ENCODE assay signal across 9 cellular contexts in the genomic region with DNA sequence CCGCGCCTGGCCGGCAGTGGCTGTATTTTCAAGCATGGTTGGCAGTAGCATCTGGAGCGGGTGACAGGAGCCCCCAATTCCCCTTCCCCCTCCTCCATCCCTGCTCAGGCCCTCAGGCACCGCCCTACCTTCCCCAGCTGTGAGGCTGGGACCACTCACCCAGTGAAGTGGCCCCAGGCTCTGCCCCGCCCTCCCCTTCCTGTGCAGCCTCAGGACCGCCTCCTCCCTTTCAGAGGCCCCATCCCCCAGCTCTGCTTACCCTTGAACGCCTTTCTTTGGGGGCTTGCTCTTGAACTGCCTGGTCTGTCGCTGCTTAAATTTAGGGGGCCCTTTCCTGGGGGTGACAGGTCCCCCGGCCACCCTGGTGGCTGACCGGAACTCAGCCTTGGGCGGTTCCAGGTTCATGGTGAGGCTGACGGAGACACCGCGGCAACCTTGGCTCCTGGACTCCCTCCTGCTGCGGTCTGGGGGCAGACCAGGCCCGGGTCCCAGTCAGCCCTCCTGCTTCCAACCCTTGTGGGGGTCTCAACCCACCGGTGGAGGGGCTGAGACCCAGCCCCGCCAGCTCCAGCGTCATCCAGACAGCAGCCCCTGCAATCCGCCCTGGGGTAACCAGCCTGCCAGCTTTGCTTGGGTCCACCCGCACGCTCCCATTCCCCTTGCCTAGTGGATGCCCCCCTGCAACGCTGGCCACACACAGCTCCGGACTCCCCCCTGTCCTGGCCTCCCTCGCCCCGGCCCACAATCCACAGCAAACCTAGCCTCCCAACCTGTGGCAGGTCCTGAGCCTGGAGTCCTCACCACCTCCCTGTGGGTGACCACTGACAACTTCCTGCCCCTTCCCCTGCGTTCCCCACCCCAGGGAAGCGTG. TPM values are rescaled to one million over a fixed set of nuclear protein-coding genes. Genes with fewer than 3 reads are reported as not detected.
DNase-seq lines count a peak whose midpoint lies in the region; ATAC-seq, FAIRE-seq and TF ChIP-seq lines count a peak whose summit lies in the region.
"Had no signal": no experiment of that assay in that cellular context is flagged by ENCODE, and none has a peak within 500 bp of the region (broad histone marks: within the 10 kb centered on the region; RNA-seq: fewer than 3 reads in every experiment).

No MANE protein-coding gene starts in this region.

- H3K9ac ChIP-seq in astrocyte (ENCODE audit: low read length) = no peak overlapping the region

- no peaks in the 10 kb centered on the region for H3K79me2 ChIP-seq in astrocyte (ENCODE audit: insufficient read depth, low read length)

- peak overlapping the region; percentile 41 for H2AFZ ChIP-seq in astrocyte (ENCODE audit: low read depth, low read length)

- BruUV-seq in Caco-2 (replicated peaks; lab: Mats Ljungman, UMichigan) = no TSS peak

- POLR2A ChIA-PET in CD4-positive, alpha-beta T cell (lab: Charles Lee) = no interaction called here
- POLR2A ChIA-PET in Caco-2 (lab: Charles Lee) = no interaction called here

- peak overlapping the region; percentile 57 for H3K4me3 Mint-ChIP-seq in CD4-positive, alpha-beta T cell
- H3K4me3 Mint-ChIP-seq in astrocyte (ENCODE audit: unreplicated experiment) (no peak overlapping the region), mesothelial cell of epicardium (peak overlapping the region; percentile 28), Caco-2 (ENCODE audit: unreplicated experiment) (no peak overlapping the region)

- no peak for DNase-seq in CD4-positive, alpha-beta T cell
- DNase-seq in H7 (peak; percentile 94), astrocyte (ENCODE audit: low read depth) (no peak), mesothelial cell of epicardium (ENCODE audit: low spot score in 2 of 2, unreplicated experiment in 2 of 2) (no peak), DMS53 treated with DMSO at 0.1 percent for 48 hours (lab: John Stamatoyannopoulos, UW; ENCODE audit: unreplicated experiment) (no peak), Caco-2 (no peak), SK-N-DZ (ENCODE audit: low spot score) (no peak), adrenal gland (no peak)

- no peak overlapping the region for H3K27ac Mint-ChIP-seq in CD4-positive, alpha-beta T cell
- H3K27ac Mint-ChIP-seq in astrocyte (ENCODE audit: unreplicated experiment) = no peak overlapping the region
- H3K27ac Mint-ChIP-seq in mesothelial cell of epicardium = peak overlapping the region; percentile 59
- H3K27ac Mint-ChIP-seq in Caco-2 (ENCODE audit: unreplicated experiment) = no peak overlapping the region

- H3K4me2 ChIP-seq in astrocyte (ENCODE audit: low read length) = peak overlapping the region; percentile 13

- no peak for FAIRE-seq in astrocyte (lab: Jason Lieb, UNC)

- ATAC-seq in CD4-positive, alpha-beta T cell (ENCODE audit: poor library complexity) = peak; percentile 57

- CTCF ChIA-PET in CD4-positive, alpha-beta T cell (lab: Charles Lee) = no interaction called here
- CTCF ChIA-PET in Caco-2 (lab: Charles Lee) = no interaction called here

- H3K27me3 ChIP-seq in CD4-positive, alpha-beta T cell (ENCODE audit: control insufficient read depth, insufficient read depth, low read length) = peaks cover 22% of the 10 kb centered on the region
- H3K27me3 ChIP-seq in H7 (ENCODE audit: control insufficient read depth, insufficient read depth, low read length) (peaks cover 9% of the 10 kb centered on the region), astrocyte (ENCODE audit: insufficient read depth, low read length) (peaks cover 9% of the 10 kb centered on the region), Caco-2 (replicated peaks; ENCODE audit: control insufficient read depth, insufficient read depth, low read length) (no peaks in the 10 kb centered on the region), adrenal gland (peaks cover 22% of the 10 kb centered on the region)

- no peak for TF ChIP-seq CTCF in CD4-positive, alpha-beta T cell (IDR thresholded peaks at IDR 0.05)
- TF ChIP-seq CTCF in astrocyte (IDR thresholded peaks at IDR 0.05; ENCODE audit: insufficient read depth, low read depth, low read length) (no peak), mesothelial cell of epicardium (IDR thresholded peaks at IDR 0.05; ENCODE audit: unreplicated experiment) (no peak), Caco-2 (IDR thresholded peaks at IDR 0.05; ENCODE audit: insufficient read depth in 1 of 2, low read depth in 1 of 2, low read length in 1 of 2, severe bottlenecking in 1 of 2, unreplicated experiment in 1 of 2) (no peak), adrenal gland (IDR thresholded peaks at IDR 0.05) (no peak)

- H4K20me1 ChIP-seq in astrocyte (ENCODE audit: insufficient read depth, low read length) = no peaks in the 10 kb centered on the region

- H3K4me1 Mint-ChIP-seq in CD4-positive, alpha-beta T cell (ENCODE audit: low read depth) = peaks cover 14% of the 10 kb centered on the region
- H3K4me1 Mint-ChIP-seq in astrocyte (ENCODE audit: low read depth, unreplicated experiment) (no peaks in the 10 kb centered on the region), mesothelial cell of epicardium (peaks cover 12% of the 10 kb centered on the region), Caco-2 (ENCODE audit: low read depth, unreplicated experiment) (peaks cover 6% of the 10 kb centered on the region)

- H3K4me1 ChIP-seq in astrocyte (ENCODE audit: insufficient read depth, low read length) = peaks cover 8% of the 10 kb centered on the region
- no peaks in the 10 kb centered on the region for H3K4me1 ChIP-seq in Caco-2
- H3K4me1 ChIP-seq in adrenal gland (replicated peaks in 1 of 2) = no peaks in the 10 kb centered on the region
- H3K4me1 ChIP-seq: tibial nerve had no signal

- H3K9me3 Mint-ChIP-seq in CD4-positive, alpha-beta T cell = no peaks in the 10 kb centered on the region
- no peaks in the 10 kb centered on the region for H3K9me3 Mint-ChIP-seq in astrocyte (ENCODE audit: unreplicated experiment)
- no peaks in the 10 kb centered on the region for H3K9me3 Mint-ChIP-seq in mesothelial cell of epicardium
- no peaks in the 10 kb centered on the region for H3K9me3 Mint-ChIP-seq in Caco-2 (ENCODE audit: unreplicated experiment)

- H3K4me3 ChIP-seq in H7 (ENCODE audit: insufficient read depth, low read depth, low read length) (peak overlapping the region; percentile 25), astrocyte (ENCODE audit: insufficient read depth, low read depth, low read length) (no peak overlapping the region), Caco-2 (ENCODE audit: low read depth, low read length) (no peak overlapping the region), adrenal gland (no peak overlapping the region)

- H3K9me3 ChIP-seq in CD4-positive, alpha-beta T cell (ENCODE audit: control insufficient read depth, low read length) = no peaks in the 10 kb centered on the region
- H3K9me3 ChIP-seq in astrocyte (ENCODE audit: insufficient read depth, low read depth, low read length) (peaks cover 7% of the 10 kb centered on the region), Caco-2 (peaks cover 10% of the 10 kb centered on the region), adrenal gland (replicated peaks in 1 of 3) (no peaks in the 10 kb centered on the region)

- H3K27ac ChIP-seq in CD4-positive, alpha-beta T cell (ENCODE audit: low read depth, low read length) = no peak overlapping the region
- H3K27ac ChIP-seq in astrocyte (ENCODE audit: low read depth, low read length) (no peak overlapping the region), adrenal gland (no peak overlapping the region)
- H3K27ac ChIP-seq: tibial nerve had no signal

- TF ChIP-seq POLR2A in adrenal gland (IDR thresholded peaks at IDR 0.05) = no peak

- 41 to 57% (median 50%) methylated on average over 8 to 29 of the region's 29 CpGs for WGBS in adrenal gland, 4 donors

- peaks cover 27% of the 10 kb centered on the region for H3K27me3 Mint-ChIP-seq in CD4-positive, alpha-beta T cell
- H3K27me3 Mint-ChIP-seq in astrocyte (ENCODE audit: low read depth, unreplicated experiment) = peaks cover 5% of the 10 kb centered on the region
- no peaks in the 10 kb centered on the region for H3K27me3 Mint-ChIP-seq in mesothelial cell of epicardium (ENCODE audit: low read depth)
- H3K27me3 Mint-ChIP-seq in Caco-2 (ENCODE audit: insufficient read depth, unreplicated experiment) = no peaks in the 10 kb centered on the region

- H3K36me3 ChIP-seq in H7 (replicated peaks; ENCODE audit: control insufficient read depth, insufficient read depth, low read length) (no peaks in the 10 kb centered on the region), astrocyte (ENCODE audit: insufficient read depth, low read length) (no peaks in the 10 kb centered on the region), Caco-2 (ENCODE audit: control insufficient read depth, insufficient read depth, low read length) (no peaks in the 10 kb centered on the region), adrenal gland (replicated peaks in 1 of 2) (no peaks in the 10 kb centered on the region)
- H3K36me3 ChIP-seq: tibial nerve had no signal

- intact Hi-C loops in CD4-positive, alpha-beta T cell (cut with DNase I, micrococcal nuclease) = no loop called here
- intact Hi-C loops in Caco-2 (cut with micrococcal nuclease; ENCODE audit: unreplicated experiment) = no loop called here
- intact Hi-C loops in adrenal gland (cut with DNase I) = no loop called here

- H3K36me3 Mint-ChIP-seq in CD4-positive, alpha-beta T cell (ENCODE audit: low read depth) = no peaks in the 10 kb centered on the region
- H3K36me3 Mint-ChIP-seq in astrocyte (ENCODE audit: low read depth, unreplicated experiment) (no peaks in the 10 kb centered on the region), mesothelial cell of epicardium (no peaks in the 10 kb centered on the region), Caco-2 (ENCODE audit: insufficient read depth, unreplicated experiment) (no peaks in the 10 kb centered on the region)

RNA-seq across cellular contexts. Expression of gene PDE6G, which starts 3.2 kb away (rescaled TPM):
- under 1 TPM; 0.49 to 0.92 TPM for total RNA-seq in CD4-positive, alpha-beta T cell
- total RNA-seq in H7 (2014; rRNA removed; shearing (Covaris generic)) = 19.0 and 22.7 TPM in 2 replicates
- total RNA-seq in astrocyte = not detected in 2 replicates
- total RNA-seq in mesothelial cell of epicardium = 0.59 to 1.4 TPM (median 1.00 TPM) in 3 replicates
- total RNA-seq in Caco-2 (2022) = not detected in 2 replicates
- polyA plus RNA-seq in SK-N-DZ (2014; cell fraction: cytosol; rRNA removed) = 0.48 and 1.2 TPM in 2 replicates
- not detected in 2 replicates for polyA plus RNA-seq in SK-N-DZ (2014; cell fraction: nucleus; rRNA removed)
- 1 to 10 TPM in 4 of 8 donors, under 1 TPM in 1, not detected in 3; 0.35 to 2.3 (median 1.6) TPM for total RNA-seq in adrenal gland
- 1 to 10 TPM; 1.2 to 5.9 (median 2.6) TPM for polyA plus RNA-seq in adrenal gland
- total RNA-seq: tibial nerve had no signal

RNA-seq across cellular contexts. Expression of gene OXLD1, which starts 13.3 kb away (rescaled TPM):
- 10 to 100 TPM; 24.6 to 25.3 TPM for total RNA-seq in CD4-positive, alpha-beta T cell
- 100 and 115 TPM in 2 replicates for total RNA-seq in H7 (2014; rRNA removed; shearing (Covaris generic))
- total RNA-seq in astrocyte (22.0 and 28.5 TPM in 2 replicates), mesothelial cell of epicardium (23.9 to 26.5 TPM (median 25.7 TPM) in 3 replicates), Caco-2 (2022) (32.4 and 37.0 TPM in 2 replicates), adrenal gland (10 to 100 TPM; 30.9 to 67.0 (median 51.5) TPM)
- 91.7 and 101 TPM in 2 replicates for polyA plus RNA-seq in SK-N-DZ (2014; cell fraction: cytosol; rRNA removed)
- 118 and 167 TPM in 2 replicates for polyA plus RNA-seq in SK-N-DZ (2014; cell fraction: nucleus; rRNA removed)
- 100 to 1,000 TPM in 2 of 3 donors, 1 to 10 TPM in 1; 3.7 to 166 (median 120) TPM for polyA plus RNA-seq in adrenal gland

RNA-seq across cellular contexts. Expression of gene CCDC137, which starts 13.4 kb away (rescaled TPM):
- total RNA-seq in CD4-positive, alpha-beta T cell = 10 to 100 TPM; 20.8 to 21.7 TPM
- 40.7 and 49.7 TPM in 2 replicates for total RNA-seq in H7 (2014; rRNA removed; shearing (Covaris generic))
- 25.2 and 29.4 TPM in 2 replicates for total RNA-seq in astrocyte
- 16.3 to 19.6 TPM (median 17.5 TPM) in 3 replicates for total RNA-seq in mesothelial cell of epicardium
- total RNA-seq in Caco-2 (2022) = 49.0 and 50.5 TPM in 2 replicates
- 29.5 and 37.1 TPM in 2 replicates for polyA plus RNA-seq in SK-N-DZ (2014; cell fraction: cytosol; rRNA removed)
- 29.1 and 36.7 TPM in 2 replicates for polyA plus RNA-seq in SK-N-DZ (2014; cell fraction: nucleus; rRNA removed)
- total RNA-seq in adrenal gland = 10 to 100 TPM in 7 of 8 donors, 1 to 10 TPM in 1; 7.5 to 23.5 (median 15.9) TPM
- polyA plus RNA-seq in adrenal gland = 10 to 100 TPM; 12.6 to 46.0 (median 15.0) TPM

RNA-seq across cellular contexts. Expression of gene TSPAN10, which starts 16.1 kb away (rescaled TPM):
- under 1 TPM in 1 of 2 experiments, not detected in 1; 0.17 TPM for total RNA-seq in CD4-positive, alpha-beta T cell
- total RNA-seq in H7 (2014; rRNA removed; shearing (Covaris generic)) = 0.48 and 0.76 TPM in 2 replicates
- 2.7 and 3.2 TPM in 2 replicates for total RNA-seq in astrocyte
- total RNA-seq in mesothelial cell of epicardium = 2.9 to 3.7 TPM (median 3.1 TPM) in 3 replicates
- total RNA-seq in Caco-2 (2022) = 4.0 and 4.1 TPM in 2 replicates
- not detected in 2 replicates for polyA plus RNA-seq in SK-N-DZ (2014; cell fraction: cytosol; rRNA removed)
- polyA plus RNA-seq in SK-N-DZ (2014; cell fraction: nucleus; rRNA removed) = not detected in 2 replicates
- 1 to 10 TPM in 7 of 8 donors, under 1 TPM in 1; 0.18 to 5.9 (median 2.2) TPM for total RNA-seq in adrenal gland
- polyA plus RNA-seq in adrenal gland = 1 to 10 TPM in 2 of 3 donors, under 1 TPM in 1; 0.27 to 3.9 (median 2.2) TPM

RNA-seq across cellular contexts. Expression of gene NPLOC4, which starts 16.2 kb away (rescaled TPM):
- 10 to 100 TPM; 61.0 to 62.4 TPM for total RNA-seq in CD4-positive, alpha-beta T cell
- 64.5 and 77.1 TPM in 2 replicates for total RNA-seq in H7 (2014; rRNA removed; shearing (Covaris generic))
- total RNA-seq in astrocyte (125 and 127 TPM in 2 replicates), mesothelial cell of epicardium (93.3 to 102 TPM (median 94.5 TPM) in 3 replicates), Caco-2 (2022) (119 and 139 TPM in 2 replicates), adrenal gland (100 to 1,000 TPM in 3 of 8 donors, 10 to 100 TPM in 5; 78.5 to 140 (median 86.9) TPM)
- polyA plus RNA-seq in SK-N-DZ (2014; cell fraction: cytosol; rRNA removed) = 51.7 and 56.5 TPM in 2 replicates
- 51.3 and 76.8 TPM in 2 replicates for polyA plus RNA-seq in SK-N-DZ (2014; cell fraction: nucleus; rRNA removed)
- 100 to 1,000 TPM in 1 of 3 donors, 10 to 100 TPM in 2; 41.7 to 115 (median 52.5) TPM for polyA plus RNA-seq in adrenal gland

Comparison
In these comparisons a context has a peak if more than half of its experiments do, and no peak if none do; other contexts are left out.
1. H3K4me3 Mint-ChIP-seq: peak in CD4-positive, alpha-beta T cell (single experiment) and mesothelial cell of epicardium (single experiment); none in astrocyte (single experiment) and Caco-2 (single experiment).